Comparison of ENCODE assay signal across 29 cellular contexts in genomic region chr7:36925207-36925606, GRCh38.
DNase-seq lines count a peak whose midpoint lies in the region; ATAC-seq and TF ChIP-seq lines count a peak whose summit lies in the region.
"Had no signal": no experiment of that assay in that cellular context is flagged by ENCODE, and none has a peak within 500 bp of the region (broad histone marks: within the 10 kb centered on the region; RNA-seq: fewer than 3 reads in every experiment).

No MANE protein-coding gene starts in this region.

- no peaks in the 10 kb centered on the region for H3K9me3 Mint-ChIP-seq in effector memory CD8-positive, alpha-beta T cell

- peaks cover 4 to 8% of the 10 kb centered on the region in 2 donors for H3K4me1 Mint-ChIP-seq in effector memory CD8-positive, alpha-beta T cell (ENCODE audit: low read depth in 2 of 2)
- H3K4me1 Mint-ChIP-seq: B cell had no signal

- H3K9me3 ChIP-seq in cardiac muscle cell (ENCODE audit: low read depth): no peaks in the 10 kb centered on the region
- no peaks in the 10 kb centered on the region for H3K9me3 ChIP-seq in lower lobe of right lung
- H3K9me3 ChIP-seq: HAP-1, SJSA1 had no signal

- H3K27ac Mint-ChIP-seq in effector memory CD8-positive, alpha-beta T cell: peak overlapping the region; percentile 15 to 35
- H3K27ac Mint-ChIP-seq: B cell, HFFc6 had no signal

- peaks cover 41% of the 10 kb centered on the region for H3K4me1 ChIP-seq in cardiac muscle cell (ENCODE audit: low read depth)
- H3K4me1 ChIP-seq in lower lobe of right lung: peaks cover 14% of the 10 kb centered on the region
- H3K4me1 ChIP-seq: HAP-1, SJSA1 had no signal

- DNase-seq in cardiac muscle cell (ENCODE audit: low read depth in 1 of 2, low spot score in 1 of 2): peak in 1 of 2 donors; percentile 45
- DNase-seq in Right ventricle myocardium inferior (ENCODE audit: missing footprints): no peak
- DNase-seq in SK-N-DZ (ENCODE audit: low spot score): peak; percentile 47
- no peak for DNase-seq in effector memory CD8-positive, alpha-beta T cell
- no peak for DNase-seq in T-helper 1 cell
- DNase-seq in lower lobe of right lung: no peak
- DNase-seq: CD8-positive, alpha-beta memory T cell; DMS 273 treated with DMSO at 0.1 percent for 48 hours; DMS79; EL; GF-D8; GOT3; HFFc6; IMR-90; KG1; NCI-H1048; NCI-H1694; NCI-H2029 treated with DMSO at 0.1 percent for 48 hours; NCI-H345; NCI-H510A treated with DMSO at 0.1 percent for 48 hours; NCI-H748 treated with DMSO at 0.1 percent for 48 hours; NK-92 treated with Interleukin-12 subunit alpha and Interleukin-12 subunit beta, amount 100 ng/mL, for 24 hours; PC-3 had no signal

- H3K27me3 ChIP-seq in cardiac muscle cell: no peaks in the 10 kb centered on the region
- no peaks in the 10 kb centered on the region for H3K27me3 ChIP-seq in lower lobe of right lung (ENCODE audit: low read depth)
- H3K27me3 ChIP-seq: SJSA1 had no signal

- H3K27ac ChIP-seq in cardiac muscle cell: peak overlapping the region; percentile 83
- H3K27ac ChIP-seq in temporal lobe (ENCODE audit: low read depth, low read length): peak overlapping the region; percentile 53
- H3K27ac ChIP-seq in lower lobe of right lung: no peak overlapping the region
- H3K27ac ChIP-seq: C4-2B, SJSA1 had no signal

- no peaks in the 10 kb centered on the region for H3K27me3 Mint-ChIP-seq in effector memory CD8-positive, alpha-beta T cell
- H3K27me3 Mint-ChIP-seq: B cell; CD8-positive, alpha-beta memory T cell had no signal

- H3K4me3 ChIP-seq in cardiac muscle cell (no peak overlapping the region), lower lobe of right lung (no peak overlapping the region)
- H3K4me3 ChIP-seq: HAP-1, SJSA1 had no signal

- peaks cover 3% of the 10 kb centered on the region for H3K36me3 Mint-ChIP-seq in effector memory CD8-positive, alpha-beta T cell (ENCODE audit: insufficient read depth)

- TF ChIP-seq CTCF in cardiac muscle cell (IDR thresholded peaks at IDR 0.05; ENCODE audit: low read depth, low read length): no peak
- no peak for TF ChIP-seq CTCF in lower lobe of right lung (IDR thresholded peaks at IDR 0.05)

- ATAC-seq in Right ventricle myocardium inferior (no peak), HG02885 (IDR thresholded peaks at IDR 0.05; ENCODE audit: poor library complexity, unreplicated experiment) (no peak), lower lobe of right lung (no peak)
- ATAC-seq in effector memory CD8-positive, alpha-beta T cell (replicated peaks): no peak
- ATAC-seq: PC-3 had no signal

- intact Hi-C loops in Right ventricle myocardium inferior (cut with DNase I) (no loop called here), lower lobe of right lung (cut with DNase I) (no loop called here)

- no peak overlapping the region for H3K4me3 Mint-ChIP-seq in effector memory CD8-positive, alpha-beta T cell
- H3K4me3 Mint-ChIP-seq: B cell; CD8-positive, alpha-beta memory T cell; HFFc6 had no signal

- H3K36me3 ChIP-seq in cardiac muscle cell (no peaks in the 10 kb centered on the region), lower lobe of right lung (no peaks in the 10 kb centered on the region)
- H3K36me3 ChIP-seq: HAP-1, SJSA1 had no signal
